ENCODE assay signal across 2 cellular contexts in genomic region chr18:22193466-22193865, GRCh38.
TF ChIP-seq lines count a peak whose summit lies in the region.

No MANE protein-coding gene starts in this region.

TF ChIP-seq in IMR-90, 13 proteins besides CTCF, POLR2A, EP300 and RAD21:
- TF ChIP-seq MXI1 (IDR thresholded peaks at IDR 0.05; ENCODE audit: borderline replicate concordance, low read depth, low read length): no peak
- no peak for TF ChIP-seq RCOR1 (IDR thresholded peaks at IDR 0.05; ENCODE audit: insufficient replicate concordance, low read length)
- no peak for TF ChIP-seq FOS (IDR thresholded peaks at IDR 0.05; ENCODE audit: low read depth, low read length)
- TF ChIP-seq BHLHE40 (IDR thresholded peaks at IDR 0.05; ENCODE audit: low read depth, low read length): no peak
- TF ChIP-seq SMC3 (IDR thresholded peaks at IDR 0.05; ENCODE audit: low read depth, low read length): no peak
- no peak for TF ChIP-seq CEBPB (IDR thresholded peaks at IDR 0.05; ENCODE audit: low read depth, low read length)

TF ChIP-seq in H1, 55 proteins besides CTCF, POLR2A, EP300 and RAD21:
- TF ChIP-seq ZNF274 (IDR thresholded peaks at IDR 0.05; ENCODE audit: borderline replicate concordance, extremely low read depth, low read length) (no peak), CHD1 (IDR thresholded peaks at IDR 0.05; ENCODE audit: low read depth, low read length) (no peak), TAF7 (optimal IDR thresholded peaks at IDR 0.05; ENCODE audit: borderline replicate concordance, low read depth, low read length) (no peak)
